In the genomic region with DNA sequence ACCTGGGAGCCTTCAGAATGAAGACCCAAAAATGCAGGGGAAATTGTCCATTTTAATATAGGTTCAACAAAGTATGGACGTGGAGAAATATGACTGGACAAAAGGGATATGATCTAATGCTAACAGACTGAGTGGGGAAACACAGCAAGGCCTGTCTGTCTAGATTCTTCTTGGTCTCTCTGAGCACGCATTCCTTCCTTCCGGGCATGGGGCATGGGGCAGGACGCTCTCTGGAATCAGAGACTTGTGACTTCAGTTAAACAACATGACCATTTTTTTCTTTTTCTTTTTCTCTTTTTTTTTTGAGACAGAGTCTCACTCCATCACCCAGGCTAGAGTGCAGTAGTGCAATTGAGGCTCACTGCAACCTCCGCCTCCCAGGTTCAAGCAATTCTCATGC, we compare ENCODE assay signal across 31 cellular contexts.
"Had no signal": no experiment of that assay in that cellular context is flagged by ENCODE, and none has a peak within 500 bp of the region (broad histone marks: within the 10 kb centered on the region; RNA-seq: fewer than 3 reads in every experiment).

No MANE protein-coding gene starts in this region.

- H3K4me1 Mint-ChIP-seq: central memory CD8-positive, alpha-beta T cell had no signal

- H3K4me1 ChIP-seq: ascending aorta, Peyer's patch had no signal

- H3K4me3 Mint-ChIP-seq: activated CD8-positive, alpha-beta T cell treated with anti-CD3 and anti-CD28 coated beads for 36 hours; activated naive CD4-positive, alpha-beta T cell treated with anti-CD3 and anti-CD28 coated beads, Interleukin-2, amount 50 U/mL, for 24 hours; activated naive CD8-positive, alpha-beta T cell treated with anti-CD3 and anti-CD28 coated beads, Interleukin-2, amount 10 ng/mL, durations not matched to agents 7 days and 5 days; central memory CD8-positive, alpha-beta T cell had no signal

- H3K27me3 ChIP-seq: ascending aorta, cardiac muscle cell, Peyer's patch, SJSA1 had no signal

- H3K27ac ChIP-seq: ascending aorta, cardiac muscle cell, Peyer's patch, SJSA1, WERI-Rb-1 had no signal

- H3K4me3 ChIP-seq: ascending aorta, cardiac muscle cell, K562, Peyer's patch, SJSA1 had no signal

- H3K9me3 ChIP-seq: ascending aorta, Peyer's patch, SJSA1 had no signal

- H3K9me3 Mint-ChIP-seq: activated CD8-positive, alpha-beta T cell treated with anti-CD3 and anti-CD28 coated beads for 36 hours; activated naive CD4-positive, alpha-beta T cell treated with anti-CD3 and anti-CD28 coated beads, Interleukin-2, amount 50 U/mL, for 24 hours; activated naive CD8-positive, alpha-beta T cell treated with anti-CD3 and anti-CD28 coated beads, Interleukin-2, amount 10 ng/mL, durations not matched to agents 7 days and 5 days; activated T-helper 2 cell treated with anti-CD3 and anti-CD28 coated beads, Interferon-gamma antibody, Interleukin-2, Interleukin-4, amounts not matched to agents 10 μg/mL and 5 μg/mL and 100 μg/mL, durations not matched to agents 14 hours and 24 hours and 36 hours; central memory CD8-positive, alpha-beta T cell had no signal

- ATAC-seq: activated CD8-positive, alpha-beta T cell treated with anti-CD3 and anti-CD28 coated beads for 36 hours; K562; SK-N-SH treated with all-trans-retinoic acid at 6 μM for 48 hours had no signal

- H3K27me3 Mint-ChIP-seq: activated CD8-positive, alpha-beta T cell treated with anti-CD3 and anti-CD28 coated beads for 36 hours; activated naive CD4-positive, alpha-beta T cell treated with anti-CD3 and anti-CD28 coated beads, Interleukin-2, amount 50 U/mL, for 24 hours; activated naive CD8-positive, alpha-beta T cell treated with anti-CD3 and anti-CD28 coated beads, Interleukin-2, amount 10 ng/mL, durations not matched to agents 7 days and 5 days; central memory CD8-positive, alpha-beta T cell had no signal

- DNase-seq: activated CD4-positive, alpha-beta T cell treated with anti-CD3 and anti-CD28 coated beads for 1 hour; activated CD4-positive, alpha-beta T cell treated with anti-CD3 and anti-CD28 coated beads for 48 hours; activated CD4-positive, CD25-positive, alpha-beta regulatory T cell; activated CD8-positive, alpha-beta T cell treated with anti-CD3 and anti-CD28 coated beads for 36 hours; activated gamma-delta T cell; activated naive CD4-positive, alpha-beta T cell treated with Interleukin-2 at 50 U/mL for 16 hours; activated naive CD8-positive, alpha-beta T cell treated with anti-CD3 and anti-CD28 coated beads, Interleukin-2, amount 10 ng/mL, durations not matched to agents 7 days and 5 days; activated T-cell treated with anti-CD3 and anti-CD28 coated beads, Interleukin-2, amount 50 U/mL, for 1 hour; amygdala; NCI-H1105; NCI-H1436; NCI-H1694; NCI-H1930; NCI-H2081 treated with DMSO at 0.1 percent for 48 hours; NCI-H345; NCI-H524 treated with DMSO at 0.1 percent for 48 hours; Peyer's patch; RPMI8226; SHP77 treated with DMSO at 0.1 percent for 48 hours; T-helper 1 cell; T-helper 2 cell; T-helper 9 cell; WERI-Rb-1 had no signal

- H3K27ac Mint-ChIP-seq: activated CD8-positive, alpha-beta T cell treated with anti-CD3 and anti-CD28 coated beads for 36 hours; activated naive CD4-positive, alpha-beta T cell treated with anti-CD3 and anti-CD28 coated beads, Interleukin-2, amount 50 U/mL, for 24 hours; activated naive CD8-positive, alpha-beta T cell treated with anti-CD3 and anti-CD28 coated beads, Interleukin-2, amount 10 ng/mL, durations not matched to agents 7 days and 5 days; activated T-helper 2 cell treated with anti-CD3 and anti-CD28 coated beads, Interferon-gamma antibody, Interleukin-2, Interleukin-4, amounts not matched to agents 10 μg/mL and 5 μg/mL and 100 μg/mL, durations not matched to agents 14 hours and 24 hours and 36 hours had no signal
